ENCODE assay signal across 8 cellular contexts in genomic region chr6:75283907-75284284, GRCh38. TPM values are rescaled to one million over a fixed set of nuclear protein-coding genes. Genes with fewer than 3 reads are reported as not detected.
A peak's percentile ranks its signal among the peaks of the same experiment; 100 is the strongest.
DNase-seq lines count a peak whose midpoint lies in the region; ATAC-seq and TF ChIP-seq lines count a peak whose summit lies in the region.

No MANE protein-coding gene starts in this region.

- H3K27me3 ChIP-seq in H9 (ENCODE audit: insufficient read depth, low read length): no peaks in the 10 kb centered on the region
- no peaks in the 10 kb centered on the region for H3K27me3 ChIP-seq in smooth muscle cell (ENCODE audit: low read depth)

- peaks cover 35 to 41% of the 10 kb centered on the region in 2 experiments for H3K4me1 Mint-ChIP-seq in H9

- H3K4me1 ChIP-seq in H9 (ENCODE audit: insufficient read depth, low read length) (peaks cover 3% of the 10 kb centered on the region; the same call in 1 of the 2 replicates), smooth muscle cell (ENCODE audit: low read depth) (peaks cover 48% of the 10 kb centered on the region)

- H3K4me2 ChIP-seq in H9 (ENCODE audit: insufficient read depth, insufficient read length, low read length) (peak overlapping the region; percentile 92), smooth muscle cell (peak overlapping the region; percentile 93)

- no peaks in the 10 kb centered on the region for H3F3A ChIP-seq in smooth muscle cell (ENCODE audit: low read depth)

- POLR2A ChIA-PET in RWPE1 (lab: Yijun Ruan, JAX; ENCODE audit: low non-redundant PET): interaction anchor here (0.8 to 1.4 kb wide), 2 partner anchors 9 to 41 kb away, joined by 3 to 4 read pairs; no protein-coding TSS in a partner anchor

- H3T11ph ChIP-seq in H9 (ENCODE audit: low read length): no peak overlapping the region

- no peak overlapping the region for H3K4ac ChIP-seq in H9 (ENCODE audit: low read depth, low read length)

- no peaks in the 10 kb centered on the region for H3K23me2 ChIP-seq in H9 (ENCODE audit: insufficient read length, low read depth, low read length, poor library complexity, severe bottlenecking)

- no peak overlapping the region for H2BK15ac ChIP-seq in H9 (ENCODE audit: low read depth, low read length)

- H2BK12ac ChIP-seq in H9 (ENCODE audit: insufficient read length, low read depth, low read length): no peak overlapping the region

- intact Hi-C loops in posterior cingulate gyrus (cut with DNase I): loop anchor here (2.0 to 5.0 kb wide), 2 partner anchors 41 to 318 kb away; partner anchors contain the start of genes COX7A2 and SENP6

- no peak for DNase-seq in H9
- DNase-seq in RWPE1 (ENCODE audit: low spot score): peak; percentile 13
- DNase-seq in fibroblast of villous mesenchyme (ENCODE audit: low read depth): no peak
- no peak for DNase-seq in smooth muscle cell (lab: John Stamatoyannopoulos, UW; ENCODE audit: unreplicated experiment)
- DNase-seq in NCI-H2227 treated with DMSO at 0.1 percent for 48 hours (lab: John Stamatoyannopoulos, UW): no peak
- DNase-seq in posterior cingulate gyrus: no peak
- DNase-seq in stimulated activated naive CD4-positive, alpha-beta T cell (lab: John Stamatoyannopoulos, UW): no peak

- H3K79me1 ChIP-seq in H9 (ENCODE audit: insufficient read depth, low read depth, low read length, poor library complexity, severe bottlenecking): no peaks in the 10 kb centered on the region

- no peak overlapping the region for H2AK5ac ChIP-seq in H9 (ENCODE audit: insufficient read length, low read length)

- no peak overlapping the region for H2AFZ ChIP-seq in H9 (ENCODE audit: low read length)
- H2AFZ ChIP-seq in smooth muscle cell (ENCODE audit: low read depth): peak overlapping the region; percentile 81

- CTCF ChIA-PET in RWPE1 (lab: Yijun Ruan, JAX): interaction anchor here (0.6 to 0.7 kb wide), 3 partner anchors 128 to 1579 kb away, joined by 3 to 5 read pairs (median 4); no protein-coding TSS in a partner anchor

- no peak overlapping the region for H2BK5ac ChIP-seq in H9 (ENCODE audit: insufficient read length, low read length)

- H4K91ac ChIP-seq in H9 (ENCODE audit: insufficient read length, low read depth, low read length): no peak overlapping the region

- H3K27ac ChIP-seq in H9 (ENCODE audit: insufficient read length, low read depth, low read length) (no peak overlapping the region), RWPE1 (peak overlapping the region; percentile 81), smooth muscle cell (ENCODE audit: low read depth) (peak overlapping the region; percentile 83)

- no peak overlapping the region for H2BK20ac ChIP-seq in H9 (ENCODE audit: low read depth, low read length, poor library complexity, severe bottlenecking)

- TF ChIP-seq CTCF in H9 (conservative IDR thresholded peaks at IDR 0.05) (no peak), RWPE1 (conservative IDR thresholded peaks at IDR 0.05; ENCODE audit: low read depth) (no peak), fibroblast of villous mesenchyme (IDR thresholded peaks at IDR 0.05; ENCODE audit: insufficient read depth, low read depth, low read length) (no peak), smooth muscle cell (IDR thresholded peaks at IDR 0.05; ENCODE audit: borderline replicate concordance, insufficient read depth, poor library complexity, severe bottlenecking) (no peak)

- H3K9me3 Mint-ChIP-seq in H9: no peaks in the 10 kb centered on the region

- H3K4me3 ChIP-seq in fibroblast of villous mesenchyme (ENCODE audit: low read depth, low read length) (peak overlapping the region; percentile 91), smooth muscle cell (peak overlapping the region; percentile 90)

- no peak overlapping the region for H4K8ac ChIP-seq in H9 (replicated peaks; ENCODE audit: insufficient read length, low read depth, low read length)

- no CpG with 5 or more reads among the region's 10 CpGs for WGBS in H9 (ENCODE audit: extremely low coverage, insufficient read length, low lambda C conversion rate)
- under 1% methylated on average over 10 of the region's 10 CpGs for WGBS in smooth muscle cell (ENCODE audit: low lambda C conversion rate)

- no peak overlapping the region for H3K56ac ChIP-seq in H9 (ENCODE audit: insufficient read length, low read depth, low read length)

- H3K14ac ChIP-seq in H9 (ENCODE audit: insufficient read depth, low read length): no peak overlapping the region

- H3K36me3 Mint-ChIP-seq in H9 (ENCODE audit: insufficient read depth in 1 of 3, low read depth in 3 of 3): peaks cover 0 to 4% (median 2%) of the 10 kb centered on the region in 3 experiments; a peak in 2 of 7 replicates

- no peaks in the 10 kb centered on the region for H4K20me1 ChIP-seq in H9 (ENCODE audit: control insufficient read depth, insufficient read depth, insufficient read length)
- peaks cover 49% of the 10 kb centered on the region for H4K20me1 ChIP-seq in smooth muscle cell (ENCODE audit: low read depth)

- no peak overlapping the region for H3K27ac Mint-ChIP-seq in H9

- H3K79me2 ChIP-seq in H9 (ENCODE audit: insufficient read depth, low read length) (peaks cover 18% of the 10 kb centered on the region; the same call in 1 of the 2 replicates), smooth muscle cell (ENCODE audit: low read depth) (peaks cover 71% of the 10 kb centered on the region)

- no peak overlapping the region for H2BK120ac ChIP-seq in H9 (ENCODE audit: low read depth, low read length, poor library complexity, severe bottlenecking)

- H3K36me3 ChIP-seq in smooth muscle cell (ENCODE audit: low read depth): no peaks in the 10 kb centered on the region

- no peak overlapping the region for H3K23ac ChIP-seq in H9 (ENCODE audit: insufficient read length, low read depth, low read length)

- H3K9me3 ChIP-seq in H9 (ENCODE audit: control insufficient read depth, low read depth, low read length): no peaks in the 10 kb centered on the region
- H3K9me3 ChIP-seq in smooth muscle cell (replicated peaks; ENCODE audit: low read depth): no peaks in the 10 kb centered on the region

- ATAC-seq in GM19463 (IDR thresholded peaks at IDR 0.05; ENCODE audit: unreplicated experiment): no peak

- no peaks in the 10 kb centered on the region for H3K27me3 Mint-ChIP-seq in H9 (ENCODE audit: low read depth)

- no peak overlapping the region for H3K18ac ChIP-seq in H9 (ENCODE audit: insufficient read length, low read depth, low read length)

- peak overlapping the region; percentile 87 for H3K9ac ChIP-seq in H9 (ENCODE audit: extremely low read depth, insufficient read length, low read length)
- peak overlapping the region; percentile 93 for H3K9ac ChIP-seq in smooth muscle cell (ENCODE audit: low read depth)

- H3K4me3 Mint-ChIP-seq in H9: no peak overlapping the region

- H4K5ac ChIP-seq in H9 (ENCODE audit: insufficient read length, low read depth, low read length): no peak overlapping the region

RNA-seq across cellular contexts. Expression of gene TMEM30A, which starts 0.7 kb away (rescaled TPM):
- 63.0 and 65.2 TPM in 2 replicates for total RNA-seq in H9 (2021)
- 156 and 236 TPM in 2 replicates for total RNA-seq in fibroblast of villous mesenchyme
- total RNA-seq in smooth muscle cell: 230 and 282 TPM in 2 replicates
- polyA plus RNA-seq in smooth muscle cell: 99.3 and 110 TPM in 2 replicates

RNA-seq across cellular contexts. Expression of gene COX7A2, which starts 40.3 kb away (rescaled TPM):
- total RNA-seq in H9 (2021) (508 and 516 TPM in 2 replicates), fibroblast of villous mesenchyme (114 and 120 TPM in 2 replicates), smooth muscle cell (321 and 1,287 TPM in 2 replicates)
- 771 and 802 TPM in 2 replicates for polyA plus RNA-seq in smooth muscle cell
